In the genomic region with DNA sequence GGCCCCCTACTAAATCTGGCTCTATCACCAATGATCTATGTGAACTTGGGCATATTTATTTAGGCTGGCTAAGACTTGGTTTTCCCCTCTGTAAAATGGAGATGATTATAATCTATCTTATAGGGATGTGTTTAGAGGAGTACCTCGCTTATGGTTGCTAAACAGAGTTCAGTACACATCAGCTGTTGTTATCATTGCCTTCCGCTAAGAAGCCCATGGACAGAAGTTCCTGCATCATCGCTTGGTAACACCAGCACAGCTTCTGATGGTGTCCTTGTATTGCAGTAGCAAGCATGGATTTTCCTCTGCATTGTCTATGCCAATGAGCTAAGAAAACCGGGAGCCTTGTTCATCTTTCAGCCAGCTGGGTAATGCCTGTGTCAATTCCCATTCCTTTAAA, we compare ENCODE assay signal across 20 cellular contexts.
"Had no signal": no experiment of that assay in that cellular context is flagged by ENCODE, and none has a peak within 500 bp of the region (broad histone marks: within the 10 kb centered on the region; RNA-seq: fewer than 3 reads in every experiment).

No MANE protein-coding gene starts in this region.

- H3K36me3 Mint-ChIP-seq: activated naive CD8-positive, alpha-beta T cell treated with anti-CD3 and anti-CD28 coated beads for 36 hours had no signal

- DNase-seq: activated CD4-positive, alpha-beta T cell treated with anti-CD3 and anti-CD28 coated beads for 36 hours; activated CD4-positive, alpha-beta T cell treated with anti-CD3 and anti-CD28 coated beads, Interleukin-2, amount 50 U/mL, for 4 hours; activated CD8-positive, alpha-beta memory T cell treated with anti-CD3 and anti-CD28 coated beads for 24 hours; activated CD8-positive, alpha-beta memory T cell treated with anti-CD3 and anti-CD28 coated beads, Interleukin-2, amount 50 U/mL, for 48 hours; activated naive CD4-positive, alpha-beta T cell treated with Interleukin-2 at 50 U/mL for 16 hours; activated naive CD8-positive, alpha-beta T cell treated with anti-CD3 and anti-CD28 coated beads for 36 hours; activated T-cell treated with anti-CD3 and anti-CD28 coated beads, Interleukin-2, amount 50 U/mL, for 4 hours; effector CD4-positive, alpha-beta T cell; foreskin melanocyte; left ventricle myocardium superior; posterior cingulate gyrus; sigmoid colon; spleen; stimulated activated CD4-positive, alpha-beta T cell treated with anti-CD3 and anti-CD28 coated beads, Interleukin-4, amount 100 ng/mL, for 24 hours had no signal

- H3K4me3 ChIP-seq: cardiac muscle cell, sigmoid colon, spleen, thyroid gland had no signal

- H3K36me3 ChIP-seq: cardiac muscle cell, sigmoid colon, spleen, thyroid gland had no signal

- H3K27ac Mint-ChIP-seq: activated CD4-positive, alpha-beta T cell treated with anti-CD3 and anti-CD28 coated beads for 36 hours; activated naive CD8-positive, alpha-beta T cell treated with anti-CD3 and anti-CD28 coated beads for 36 hours; dendritic cell treated with granulocyte-macrophage colony-stimulating factor and Interleukin-4, amounts not matched to agents 40 ng/mL and 50 ng/mL, for 4 days; stimulated activated naive CD8-positive, alpha-beta T cell treated with anti-CD3 and anti-CD28 coated beads, Interleukin-15, Interleukin-2, amounts not matched to agents 100 ng/mL and 50 ng/mL, for 24 hours; T-helper 1 cell treated with Interleukin-12 subunit alpha and Interleukin-12 subunit beta and Interleukin-4 antibody, amounts not matched to agents 30 μg/mL and 1 μg/mL, for 36 hours; WTC11 had no signal

- H3K9me3 ChIP-seq: thyroid gland had no signal

- H3K4me1 Mint-ChIP-seq: activated CD4-positive, alpha-beta T cell treated with anti-CD3 and anti-CD28 coated beads for 36 hours; activated naive CD8-positive, alpha-beta T cell treated with anti-CD3 and anti-CD28 coated beads for 36 hours had no signal

- H3K4me3 Mint-ChIP-seq: activated CD4-positive, alpha-beta T cell treated with anti-CD3 and anti-CD28 coated beads for 36 hours; activated naive CD8-positive, alpha-beta T cell treated with anti-CD3 and anti-CD28 coated beads for 36 hours; activated T-cell treated with anti-CD3 and anti-CD28 coated beads, Interleukin-2, amount 50 U/mL, for 4 hours; dendritic cell treated with granulocyte-macrophage colony-stimulating factor and Interleukin-4, amounts not matched to agents 40 ng/mL and 50 ng/mL, for 4 days; stimulated activated naive CD8-positive, alpha-beta T cell treated with anti-CD3 and anti-CD28 coated beads, Interleukin-15, Interleukin-2, amounts not matched to agents 100 ng/mL and 50 ng/mL, for 24 hours; T-helper 1 cell treated with Interleukin-12 subunit alpha and Interleukin-12 subunit beta and Interleukin-4 antibody, amounts not matched to agents 30 μg/mL and 1 μg/mL, for 36 hours; WTC11 had no signal

- H3K27ac ChIP-seq: cardiac muscle cell, sigmoid colon, spleen, thyroid gland had no signal

- ATAC-seq: activated CD4-positive, alpha-beta T cell treated with anti-CD3 and anti-CD28 coated beads for 36 hours; activated T-cell treated with anti-CD3 and anti-CD28 coated beads, Interleukin-2, amount 50 U/mL, for 4 hours; WTC11 had no signal

- H3K9me3 Mint-ChIP-seq: activated naive CD8-positive, alpha-beta T cell treated with anti-CD3 and anti-CD28 coated beads for 36 hours; dendritic cell treated with granulocyte-macrophage colony-stimulating factor and Interleukin-4, amounts not matched to agents 40 ng/mL and 50 ng/mL, for 4 days; T-helper 1 cell treated with Interleukin-12 subunit alpha and Interleukin-12 subunit beta and Interleukin-4 antibody, amounts not matched to agents 30 μg/mL and 1 μg/mL, for 36 hours had no signal

- H3K4me1 ChIP-seq: spleen had no signal

- H3K27me3 ChIP-seq: cardiac muscle cell, sigmoid colon, spleen, thyroid gland had no signal

- H3K27me3 Mint-ChIP-seq: dendritic cell treated with granulocyte-macrophage colony-stimulating factor and Interleukin-4, amounts not matched to agents 40 ng/mL and 50 ng/mL, for 4 days had no signal
